ENCODE assay signal across 1 cellular context in the genomic region with DNA sequence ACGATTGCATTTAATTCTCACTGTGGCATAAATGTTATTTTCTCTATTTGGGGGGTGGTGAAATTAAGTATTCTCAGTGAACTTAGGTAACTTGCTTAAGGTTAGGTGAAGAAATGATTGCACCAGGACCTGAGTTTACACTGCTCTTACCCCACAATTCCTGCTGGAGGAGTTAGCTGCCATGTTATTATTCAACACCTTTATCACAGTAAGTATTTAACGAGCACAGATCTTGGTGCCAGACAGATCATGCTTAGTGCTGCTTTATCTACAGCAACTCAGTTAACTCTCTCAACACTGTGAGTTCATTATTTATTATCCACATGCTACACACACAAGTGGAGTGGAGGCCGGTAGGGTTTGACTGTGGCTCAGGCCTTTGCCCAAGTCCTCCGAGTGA.
TF ChIP-seq lines count a peak whose summit lies in the region.

No MANE protein-coding gene starts in this region.

TF ChIP-seq in IMR-90, 13 proteins besides CTCF, POLR2A, EP300 and RAD21 (continued from another document):
- TF ChIP-seq, protein P1, sequence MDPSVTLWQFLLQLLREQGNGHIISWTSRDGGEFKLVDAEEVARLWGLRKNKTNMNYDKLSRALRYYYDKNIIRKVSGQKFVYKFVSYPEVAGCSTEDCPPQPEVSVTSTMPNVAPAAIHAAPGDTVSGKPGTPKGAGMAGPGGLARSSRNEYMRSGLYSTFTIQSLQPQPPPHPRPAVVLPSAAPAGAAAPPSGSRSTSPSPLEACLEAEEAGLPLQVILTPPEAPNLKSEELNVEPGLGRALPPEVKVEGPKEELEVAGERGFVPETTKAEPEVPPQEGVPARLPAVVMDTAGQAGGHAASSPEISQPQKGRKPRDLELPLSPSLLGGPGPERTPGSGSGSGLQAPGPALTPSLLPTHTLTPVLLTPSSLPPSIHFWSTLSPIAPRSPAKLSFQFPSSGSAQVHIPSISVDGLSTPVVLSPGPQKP (IDR thresholded peaks at IDR 0.05; ENCODE audit: borderline replicate concordance, low read depth, low read length) = no peak
- TF ChIP-seq CHD1 (IDR thresholded peaks at IDR 0.05; ENCODE audit: low read depth, low read length) (no peak), FOS (IDR thresholded peaks at IDR 0.05; ENCODE audit: low read depth, low read length) (no peak), MXI1 (IDR thresholded peaks at IDR 0.05; ENCODE audit: borderline replicate concordance, low read depth, low read length) (no peak)
